2 cellular contexts compared by ENCODE assay signal in the genomic region with DNA sequence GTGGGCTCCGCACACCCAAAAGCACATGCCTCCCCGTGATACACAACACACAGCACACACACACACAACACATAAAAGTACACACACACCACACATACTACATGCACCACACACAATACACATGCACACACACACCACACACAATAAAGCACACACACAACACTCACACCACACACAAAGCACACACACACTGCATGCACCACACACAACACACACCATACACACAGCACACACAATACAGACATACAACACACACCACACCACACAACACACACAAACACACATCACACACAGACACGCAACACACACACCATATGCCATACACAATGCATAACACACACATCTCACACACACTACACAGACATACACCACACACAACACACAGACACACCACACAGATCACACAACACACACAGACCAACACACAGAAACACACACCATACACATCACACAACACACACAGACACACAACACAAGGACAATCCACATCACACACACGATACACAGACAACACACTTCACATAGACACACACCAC.
TF ChIP-seq lines count a peak whose summit lies in the region.

No MANE protein-coding gene starts in this region.

TF ChIP-seq in HEK293T, 16 proteins besides CTCF, POLR2A, EP300 and RAD21:
- no peak for TF ChIP-seq FOXA1 (IDR thresholded peaks at IDR 0.05)
- TF ChIP-seq TARDBP (IDR thresholded peaks at IDR 0.05): peak; percentile 69; the same call in 1 of the 2 replicates
- no peak for TF ChIP-seq FOXM1 (IDR thresholded peaks at IDR 0.05; ENCODE audit: borderline replicate concordance)
- TF ChIP-seq CTBP1 (IDR thresholded peaks at IDR 0.05; ENCODE audit: borderline replicate concordance): no peak
- no peak for TF ChIP-seq NFRKB (IDR thresholded peaks at IDR 0.05)
- no peak for TF ChIP-seq ARNT (IDR thresholded peaks at IDR 0.05)
- TF ChIP-seq, protein P1, sequence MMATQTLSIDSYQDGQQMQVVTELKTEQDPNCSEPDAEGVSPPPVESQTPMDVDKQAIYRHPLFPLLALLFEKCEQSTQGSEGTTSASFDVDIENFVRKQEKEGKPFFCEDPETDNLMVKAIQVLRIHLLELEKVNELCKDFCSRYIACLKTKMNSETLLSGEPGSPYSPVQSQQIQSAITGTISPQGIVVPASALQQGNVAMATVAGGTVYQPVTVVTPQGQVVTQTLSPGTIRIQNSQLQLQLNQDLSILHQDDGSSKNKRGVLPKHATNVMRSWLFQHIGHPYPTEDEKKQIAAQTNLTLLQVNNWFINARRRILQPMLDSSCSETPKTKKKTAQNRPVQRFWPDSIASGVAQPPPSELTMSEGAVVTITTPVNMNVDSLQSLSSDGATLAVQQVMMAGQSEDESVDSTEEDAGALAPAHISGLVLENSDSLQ (IDR thresholded peaks at IDR 0.05): no peak

TF ChIP-seq in K562, 482 proteins besides CTCF, POLR2A, EP300 and RAD21 (continues in another document):
- TF ChIP-seq ZNF408 (CRISPR knock-in tag; IDR thresholded peaks at IDR 0.05; ENCODE audit: low read depth) (no peak), ZNF41 (CRISPR knock-in tag; conservative IDR thresholded peaks at IDR 0.05) (no peak), ZNF23 (CRISPR knock-in tag; IDR thresholded peaks at IDR 0.05) (no peak), SMARCA4 (IDR thresholded peaks at IDR 0.05) (0 out of 2 replicates have a peak, but pooled peaks have one; percentile 18), HDAC1 (IDR thresholded peaks at IDR 0.05) (peak in 1 of 2 experiments; percentile 66; a peak in 2 of 4 replicates), ELF2 (CRISPR knock-in tag; IDR thresholded peaks at IDR 0.05) (no peak), ASH1L (IDR thresholded peaks at IDR 0.05; ENCODE audit: borderline replicate concordance, low read depth, partially characterized antibody) (peak; percentile 34), PHB (CRISPR knock-in tag; IDR thresholded peaks at IDR 0.05) (no peak), PHF21A (IDR thresholded peaks at IDR 0.05; ENCODE audit: borderline replicate concordance, low read depth) (no peak), ZNF449 (CRISPR knock-in tag; IDR thresholded peaks at IDR 0.05) (no peak), SMARCC2 (IDR thresholded peaks at IDR 0.05; ENCODE audit: low read depth) (no peak), THRAP3 (IDR thresholded peaks at IDR 0.05; ENCODE audit: borderline replicate concordance) (peak; percentile 95; the same call in 1 of the 2 replicates), POLR3A (IDR thresholded peaks at IDR 0.05; ENCODE audit: borderline replicate concordance, extremely low read depth, insufficient read depth, insufficient read length) (no peak), CBX1 (IDR thresholded peaks at IDR 0.05; ENCODE audit: low read depth) (peak; percentile 36; the same call in 1 of the 2 replicates), NCOA6 (IDR thresholded peaks at IDR 0.05) (no peak), NCOA4 (IDR thresholded peaks at IDR 0.05; ENCODE audit: partially characterized antibody) (peak; percentile 37), ZNF280A (IDR thresholded peaks at IDR 0.05; ENCODE audit: low read depth, partially characterized antibody) (peak; percentile 27), POLR2B (IDR thresholded peaks at IDR 0.05; ENCODE audit: low read depth, partially characterized antibody) (peak; percentile 31), ETS1 (conservative IDR thresholded peaks at IDR 0.05; ENCODE audit: control insufficient read depth, low read depth, low read length) (no peak), FOS (IDR thresholded peaks at IDR 0.05; ENCODE audit: extremely low read depth, insufficient read length) (no peak), CBX3 (IDR thresholded peaks at IDR 0.05; ENCODE audit: borderline replicate concordance in 1 of 2, low read length in 2 of 2) (peak in 1 of 2 experiments; percentile 57; a peak in 2 of 3 replicates), LARP7 (IDR thresholded peaks at IDR 0.05) (peak; percentile 79; the same call in 1 of the 2 replicates), MEF2D (tag; conservative IDR thresholded peaks at IDR 0.05; ENCODE audit: low read depth) (peak; percentile 60; the same call in 1 of the 2 replicates), ZNF444 (CRISPR knock-in tag; IDR thresholded peaks at IDR 0.05) (no peak), ZNF12 (CRISPR knock-in tag; IDR thresholded peaks at IDR 0.05) (0 out of 2 replicates have a peak, but pooled peaks have one; percentile 23), NRF1 (conservative IDR thresholded peaks at IDR 0.05 in 1 of 2, IDR thresholded peaks at IDR 0.05 in 1 of 2) (no peak), ZNF175 (CRISPR knock-in tag; IDR thresholded peaks at IDR 0.05; ENCODE audit: low read depth) (no peak), MBD2 (IDR thresholded peaks at IDR 0.05; ENCODE audit: borderline replicate concordance, low read depth) (no peak), ZNF124 (CRISPR knock-in tag; IDR thresholded peaks at IDR 0.05) (peak; percentile 41; the same call in 1 of the 2 replicates), C11orf30 (IDR thresholded peaks at IDR 0.05; ENCODE audit: low read depth) (no peak), TEAD4 (IDR thresholded peaks at IDR 0.05; ENCODE audit: low read length) (no peak), TEAD4 (CRISPR knock-in tag; IDR thresholded peaks at IDR 0.05; ENCODE audit: borderline replicate concordance) (no peak), ZNF121 (CRISPR knock-in tag; conservative IDR thresholded peaks at IDR 0.05) (no peak), FOXM1 (IDR thresholded peaks at IDR 0.05; ENCODE audit: low read depth) (no peak), FOXM1 (CRISPR knock-in tag; IDR thresholded peaks at IDR 0.05; ENCODE audit: low read depth) (no peak), RBM39 (optimal IDR thresholded peaks at IDR 0.05; ENCODE audit: low read depth, low read length) (no peak), CBFB (CRISPR knock-in tag; IDR thresholded peaks at IDR 0.05) (0 out of 2 replicates have a peak, but pooled peaks have one; percentile 68), SUPT5H (IDR thresholded peaks at IDR 0.05) (peak; percentile 33; the same call in 1 of the 2 replicates), MTF1 (CRISPR knock-in tag; IDR thresholded peaks at IDR 0.05; ENCODE audit: borderline replicate concordance) (no peak), ZFX (CRISPR knock-in tag; IDR thresholded peaks at IDR 0.05) (no peak), ZNF511 (CRISPR knock-in tag; IDR thresholded peaks at IDR 0.05) (no peak), BRD4 (IDR thresholded peaks at IDR 0.05) (no peak)
- TF ChIP-seq, protein P2, sequence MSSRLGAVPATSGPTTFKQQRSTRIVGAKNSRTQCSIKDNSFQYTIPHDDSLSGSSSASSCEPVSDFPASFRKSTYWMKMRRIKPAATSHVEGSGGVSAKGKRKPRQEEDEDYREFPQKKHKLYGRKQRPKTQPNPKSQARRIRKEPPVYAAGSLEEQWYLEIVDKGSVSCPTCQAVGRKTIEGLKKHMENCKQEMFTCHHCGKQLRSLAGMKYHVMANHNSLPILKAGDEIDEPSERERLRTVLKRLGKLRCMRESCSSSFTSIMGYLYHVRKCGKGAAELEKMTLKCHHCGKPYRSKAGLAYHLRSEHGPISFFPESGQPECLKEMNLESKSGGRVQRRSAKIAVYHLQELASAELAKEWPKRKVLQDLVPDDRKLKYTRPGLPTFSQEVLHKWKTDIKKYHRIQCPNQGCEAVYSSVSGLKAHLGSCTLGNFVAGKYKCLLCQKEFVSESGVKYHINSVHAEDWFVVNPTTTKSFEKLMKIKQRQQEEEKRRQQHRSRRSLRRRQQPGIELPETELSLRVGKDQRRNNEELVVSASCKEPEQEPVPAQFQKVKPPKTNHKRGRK (tag; IDR thresholded peaks at IDR 0.05): no peak
- TF ChIP-seq, protein P3, sequence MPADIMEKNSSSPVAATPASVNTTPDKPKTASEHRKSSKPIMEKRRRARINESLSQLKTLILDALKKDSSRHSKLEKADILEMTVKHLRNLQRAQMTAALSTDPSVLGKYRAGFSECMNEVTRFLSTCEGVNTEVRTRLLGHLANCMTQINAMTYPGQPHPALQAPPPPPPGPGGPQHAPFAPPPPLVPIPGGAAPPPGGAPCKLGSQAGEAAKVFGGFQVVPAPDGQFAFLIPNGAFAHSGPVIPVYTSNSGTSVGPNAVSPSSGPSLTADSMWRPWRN (IDR thresholded peaks at IDR 0.05; ENCODE audit: low read depth): no peak
- TF ChIP-seq, protein P4, sequence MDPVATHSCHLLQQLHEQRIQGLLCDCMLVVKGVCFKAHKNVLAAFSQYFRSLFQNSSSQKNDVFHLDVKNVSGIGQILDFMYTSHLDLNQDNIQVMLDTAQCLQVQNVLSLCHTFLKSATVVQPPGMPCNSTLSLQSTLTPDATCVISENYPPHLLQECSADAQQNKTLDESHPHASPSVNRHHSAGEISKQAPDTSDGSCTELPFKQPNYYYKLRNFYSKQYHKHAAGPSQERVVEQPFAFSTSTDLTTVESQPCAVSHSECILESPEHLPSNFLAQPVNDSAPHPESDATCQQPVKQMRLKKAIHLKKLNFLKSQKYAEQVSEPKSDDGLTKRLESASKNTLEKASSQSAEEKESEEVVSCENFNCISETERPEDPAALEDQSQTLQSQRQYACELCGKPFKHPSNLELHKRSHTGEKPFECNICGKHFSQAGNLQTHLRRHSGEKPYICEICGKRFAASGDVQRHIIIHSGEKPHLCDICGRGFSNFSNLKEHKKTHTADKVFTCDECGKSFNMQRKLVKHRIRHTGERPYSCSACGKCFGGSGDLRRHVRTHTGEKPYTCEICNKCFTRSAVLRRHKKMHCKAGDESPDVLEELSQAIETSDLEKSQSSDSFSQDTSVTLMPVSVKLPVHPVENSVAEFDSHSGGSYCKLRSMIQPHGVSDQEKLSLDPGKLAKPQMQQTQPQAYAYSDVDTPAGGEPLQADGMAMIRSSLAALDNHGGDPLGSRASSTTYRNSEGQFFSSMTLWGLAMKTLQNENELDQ (CRISPR knock-in tag; IDR thresholded peaks at IDR 0.05; ENCODE audit: borderline replicate concordance): no peak
- TF ChIP-seq, protein P5, sequence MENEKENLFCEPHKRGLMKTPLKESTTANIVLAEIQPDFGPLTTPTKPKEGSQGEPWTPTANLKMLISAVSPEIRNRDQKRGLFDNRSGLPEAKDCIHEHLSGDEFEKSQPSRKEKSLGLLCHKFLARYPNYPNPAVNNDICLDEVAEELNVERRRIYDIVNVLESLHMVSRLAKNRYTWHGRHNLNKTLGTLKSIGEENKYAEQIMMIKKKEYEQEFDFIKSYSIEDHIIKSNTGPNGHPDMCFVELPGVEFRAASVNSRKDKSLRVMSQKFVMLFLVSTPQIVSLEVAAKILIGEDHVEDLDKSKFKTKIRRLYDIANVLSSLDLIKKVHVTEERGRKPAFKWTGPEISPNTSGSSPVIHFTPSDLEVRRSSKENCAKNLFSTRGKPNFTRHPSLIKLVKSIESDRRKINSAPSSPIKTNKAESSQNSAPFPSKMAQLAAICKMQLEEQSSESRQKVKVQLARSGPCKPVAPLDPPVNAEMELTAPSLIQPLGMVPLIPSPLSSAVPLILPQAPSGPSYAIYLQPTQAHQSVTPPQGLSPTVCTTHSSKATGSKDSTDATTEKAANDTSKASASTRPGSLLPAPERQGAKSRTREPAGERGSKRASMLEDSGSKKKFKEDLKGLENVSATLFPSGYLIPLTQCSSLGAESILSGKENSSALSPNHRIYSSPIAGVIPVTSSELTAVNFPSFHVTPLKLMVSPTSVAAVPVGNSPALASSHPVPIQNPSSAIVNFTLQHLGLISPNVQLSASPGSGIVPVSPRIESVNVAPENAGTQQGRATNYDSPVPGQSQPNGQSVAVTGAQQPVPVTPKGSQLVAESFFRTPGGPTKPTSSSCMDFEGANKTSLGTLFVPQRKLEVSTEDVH (IDR thresholded peaks at IDR 0.05; ENCODE audit: low read depth, partially characterized antibody): no peak
- TF ChIP-seq, protein P6, sequence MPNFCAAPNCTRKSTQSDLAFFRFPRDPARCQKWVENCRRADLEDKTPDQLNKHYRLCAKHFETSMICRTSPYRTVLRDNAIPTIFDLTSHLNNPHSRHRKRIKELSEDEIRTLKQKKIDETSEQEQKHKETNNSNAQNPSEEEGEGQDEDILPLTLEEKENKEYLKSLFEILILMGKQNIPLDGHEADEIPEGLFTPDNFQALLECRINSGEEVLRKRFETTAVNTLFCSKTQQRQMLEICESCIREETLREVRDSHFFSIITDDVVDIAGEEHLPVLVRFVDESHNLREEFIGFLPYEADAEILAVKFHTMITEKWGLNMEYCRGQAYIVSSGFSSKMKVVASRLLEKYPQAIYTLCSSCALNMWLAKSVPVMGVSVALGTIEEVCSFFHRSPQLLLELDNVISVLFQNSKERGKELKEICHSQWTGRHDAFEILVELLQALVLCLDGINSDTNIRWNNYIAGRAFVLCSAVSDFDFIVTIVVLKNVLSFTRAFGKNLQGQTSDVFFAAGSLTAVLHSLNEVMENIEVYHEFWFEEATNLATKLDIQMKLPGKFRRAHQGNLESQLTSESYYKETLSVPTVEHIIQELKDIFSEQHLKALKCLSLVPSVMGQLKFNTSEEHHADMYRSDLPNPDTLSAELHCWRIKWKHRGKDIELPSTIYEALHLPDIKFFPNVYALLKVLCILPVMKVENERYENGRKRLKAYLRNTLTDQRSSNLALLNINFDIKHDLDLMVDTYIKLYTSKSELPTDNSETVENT (CRISPR knock-in tag; IDR thresholded peaks at IDR 0.05): no peak
